Comparison of ENCODE assay signal across 1 cellular context in the genomic region with DNA sequence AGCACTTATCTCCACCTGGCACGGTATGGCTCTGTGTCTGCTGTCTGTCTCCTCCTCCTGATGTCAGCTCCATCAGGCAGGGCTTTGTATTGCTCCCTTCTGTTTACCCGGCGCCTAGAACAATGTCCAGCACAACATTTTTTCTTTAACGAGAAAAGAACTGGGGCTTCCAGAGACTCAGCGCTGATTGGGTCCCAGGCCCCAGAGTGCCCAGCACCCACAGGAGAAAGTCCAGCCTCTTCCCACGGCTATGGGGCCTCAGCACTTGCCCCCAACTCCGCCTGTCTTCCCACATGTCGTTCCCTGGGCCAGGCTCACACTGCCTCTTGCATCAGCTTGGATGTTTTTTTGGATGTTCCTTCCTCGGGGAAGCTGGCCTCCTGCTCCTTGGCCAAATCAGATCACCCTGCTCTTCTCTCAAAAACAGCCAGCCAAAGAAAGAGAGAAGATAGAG.
A peak's percentile ranks its signal among the peaks of the same experiment; 100 is the strongest.
TF ChIP-seq lines count a peak whose summit lies in the region.

No MANE protein-coding gene starts in this region.

TF ChIP-seq in HepG2, 621 proteins besides CTCF, POLR2A, EP300 and RAD21 (continued from another document and continues in another):
- TF ChIP-seq JARID2 (CRISPR knock-in tag; IDR thresholded peaks at IDR 0.05; ENCODE audit: insufficient replicate concordance) (no peak), EZH2 (conservative IDR thresholded peaks at IDR 0.05; ENCODE audit: low read depth, low read length) (no peak), NCOA1 (CRISPR knock-in tag; IDR thresholded peaks at IDR 0.05) (no peak), NPAS2 (CRISPR knock-in tag; IDR thresholded peaks at IDR 0.05; ENCODE audit: borderline replicate concordance) (no peak), KLF9 (CRISPR knock-in tag; IDR thresholded peaks at IDR 0.05; ENCODE audit: low read depth) (no peak), PHF21A (CRISPR knock-in tag; IDR thresholded peaks at IDR 0.05) (peak; percentile 82), ZNF160 (CRISPR knock-in tag; IDR thresholded peaks at IDR 0.05) (no peak), ZNF367 (CRISPR knock-in tag; IDR thresholded peaks at IDR 0.05; ENCODE audit: borderline replicate concordance) (no peak), CBFB (CRISPR knock-in tag; IDR thresholded peaks at IDR 0.05) (no peak), SATB2 (CRISPR knock-in tag; IDR thresholded peaks at IDR 0.05) (no peak), ZNF850 (CRISPR knock-in tag; conservative IDR thresholded peaks at IDR 0.05) (no peak), ZNF790 (CRISPR knock-in tag; IDR thresholded peaks at IDR 0.05; ENCODE audit: borderline replicate concordance) (no peak), ZNF468 (CRISPR knock-in tag; IDR thresholded peaks at IDR 0.05) (no peak), ZNF773 (CRISPR knock-in tag; IDR thresholded peaks at IDR 0.05; ENCODE audit: borderline replicate concordance) (no peak), ZNF644 (CRISPR knock-in tag; IDR thresholded peaks at IDR 0.05; ENCODE audit: low read depth) (0 out of 2 replicates have a peak, but pooled peaks have one; percentile 34), ZNF614 (CRISPR knock-in tag; IDR thresholded peaks at IDR 0.05; ENCODE audit: borderline replicate concordance) (0 out of 2 replicates have a peak, but pooled peaks have one; percentile 31), PLRG1 (conservative IDR thresholded peaks at IDR 0.05) (no peak), KDM4B (CRISPR knock-in tag; IDR thresholded peaks at IDR 0.05) (0 out of 2 replicates have a peak, but pooled peaks have one; percentile 61), CENPX (CRISPR knock-in tag; IDR thresholded peaks at IDR 0.05) (no peak), ZSCAN12 (CRISPR knock-in tag; IDR thresholded peaks at IDR 0.05) (no peak), GTF2F1 (IDR thresholded peaks at IDR 0.05; ENCODE audit: low read length) (no peak), ZNF546 (CRISPR knock-in tag; conservative IDR thresholded peaks at IDR 0.05) (no peak), TAF15 (IDR thresholded peaks at IDR 0.05; ENCODE audit: low read depth, low read length, poor library complexity, severe bottlenecking) (no peak), KLF6 (CRISPR knock-in tag; IDR thresholded peaks at IDR 0.05) (no peak), ZNF746 (CRISPR knock-in tag; IDR thresholded peaks at IDR 0.05) (no peak), GLI4 (CRISPR knock-in tag; IDR thresholded peaks at IDR 0.05; ENCODE audit: borderline replicate concordance) (no peak), KLF15 (CRISPR knock-in tag; IDR thresholded peaks at IDR 0.05; ENCODE audit: borderline replicate concordance) (no peak), SIX1 (CRISPR knock-in tag; IDR thresholded peaks at IDR 0.05; ENCODE audit: borderline replicate concordance) (no peak)
- TF ChIP-seq, protein P1, sequence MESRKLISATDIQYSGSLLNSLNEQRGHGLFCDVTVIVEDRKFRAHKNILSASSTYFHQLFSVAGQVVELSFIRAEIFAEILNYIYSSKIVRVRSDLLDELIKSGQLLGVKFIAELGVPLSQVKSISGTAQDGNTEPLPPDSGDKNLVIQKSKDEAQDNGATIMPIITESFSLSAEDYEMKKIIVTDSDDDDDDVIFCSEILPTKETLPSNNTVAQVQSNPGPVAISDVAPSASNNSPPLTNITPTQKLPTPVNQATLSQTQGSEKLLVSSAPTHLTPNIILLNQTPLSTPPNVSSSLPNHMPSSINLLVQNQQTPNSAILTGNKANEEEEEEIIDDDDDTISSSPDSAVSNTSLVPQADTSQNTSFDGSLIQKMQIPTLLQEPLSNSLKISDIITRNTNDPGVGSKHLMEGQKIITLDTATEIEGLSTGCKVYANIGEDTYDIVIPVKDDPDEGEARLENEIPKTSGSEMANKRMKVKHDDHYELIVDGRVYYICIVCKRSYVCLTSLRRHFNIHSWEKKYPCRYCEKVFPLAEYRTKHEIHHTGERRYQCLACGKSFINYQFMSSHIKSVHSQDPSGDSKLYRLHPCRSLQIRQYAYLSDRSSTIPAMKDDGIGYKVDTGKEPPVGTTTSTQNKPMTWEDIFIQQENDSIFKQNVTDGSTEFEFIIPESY (CRISPR knock-in tag; IDR thresholded peaks at IDR 0.05) = peak; percentile 46; the same call in 1 of the 2 replicates
- TF ChIP-seq, protein P2, sequence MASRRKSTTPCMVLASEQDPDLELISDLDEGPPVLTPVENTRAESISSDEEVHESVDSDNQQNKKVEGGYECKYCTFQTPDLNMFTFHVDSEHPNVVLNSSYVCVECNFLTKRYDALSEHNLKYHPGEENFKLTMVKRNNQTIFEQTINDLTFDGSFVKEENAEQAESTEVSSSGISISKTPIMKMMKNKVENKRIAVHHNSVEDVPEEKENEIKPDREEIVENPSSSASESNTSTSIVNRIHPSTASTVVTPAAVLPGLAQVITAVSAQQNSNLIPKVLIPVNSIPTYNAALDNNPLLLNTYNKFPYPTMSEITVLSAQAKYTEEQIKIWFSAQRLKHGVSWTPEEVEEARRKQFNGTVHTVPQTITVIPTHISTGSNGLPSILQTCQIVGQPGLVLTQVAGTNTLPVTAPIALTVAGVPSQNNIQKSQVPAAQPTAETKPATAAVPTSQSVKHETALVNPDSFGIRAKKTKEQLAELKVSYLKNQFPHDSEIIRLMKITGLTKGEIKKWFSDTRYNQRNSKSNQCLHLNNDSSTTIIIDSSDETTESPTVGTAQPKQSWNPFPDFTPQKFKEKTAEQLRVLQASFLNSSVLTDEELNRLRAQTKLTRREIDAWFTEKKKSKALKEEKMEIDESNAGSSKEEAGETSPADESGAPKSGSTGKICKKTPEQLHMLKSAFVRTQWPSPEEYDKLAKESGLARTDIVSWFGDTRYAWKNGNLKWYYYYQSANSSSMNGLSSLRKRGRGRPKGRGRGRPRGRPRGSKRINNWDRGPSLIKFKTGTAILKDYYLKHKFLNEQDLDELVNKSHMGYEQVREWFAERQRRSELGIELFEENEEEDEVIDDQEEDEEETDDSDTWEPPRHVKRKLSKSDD (CRISPR knock-in tag; IDR thresholded peaks at IDR 0.05; ENCODE audit: low read depth) = no peak
- TF ChIP-seq, protein P3, sequence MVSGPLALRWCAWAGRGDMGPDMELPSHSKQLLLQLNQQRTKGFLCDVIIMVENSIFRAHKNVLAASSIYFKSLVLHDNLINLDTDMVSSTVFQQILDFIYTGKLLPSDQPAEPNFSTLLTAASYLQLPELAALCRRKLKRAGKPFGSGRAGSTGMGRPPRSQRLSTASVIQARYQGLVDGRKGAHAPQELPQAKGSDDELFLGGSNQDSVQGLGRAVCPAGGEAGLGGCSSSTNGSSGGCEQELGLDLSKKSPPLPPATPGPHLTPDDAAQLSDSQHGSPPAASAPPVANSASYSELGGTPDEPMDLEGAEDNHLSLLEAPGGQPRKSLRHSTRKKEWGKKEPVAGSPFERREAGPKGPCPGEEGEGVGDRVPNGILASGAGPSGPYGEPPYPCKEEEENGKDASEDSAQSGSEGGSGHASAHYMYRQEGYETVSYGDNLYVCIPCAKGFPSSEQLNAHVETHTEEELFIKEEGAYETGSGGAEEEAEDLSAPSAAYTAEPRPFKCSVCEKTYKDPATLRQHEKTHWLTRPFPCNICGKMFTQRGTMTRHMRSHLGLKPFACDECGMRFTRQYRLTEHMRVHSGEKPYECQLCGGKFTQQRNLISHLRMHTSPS (CRISPR knock-in tag; IDR thresholded peaks at IDR 0.05; ENCODE audit: low read depth) = no peak
- TF ChIP-seq, protein P4, sequence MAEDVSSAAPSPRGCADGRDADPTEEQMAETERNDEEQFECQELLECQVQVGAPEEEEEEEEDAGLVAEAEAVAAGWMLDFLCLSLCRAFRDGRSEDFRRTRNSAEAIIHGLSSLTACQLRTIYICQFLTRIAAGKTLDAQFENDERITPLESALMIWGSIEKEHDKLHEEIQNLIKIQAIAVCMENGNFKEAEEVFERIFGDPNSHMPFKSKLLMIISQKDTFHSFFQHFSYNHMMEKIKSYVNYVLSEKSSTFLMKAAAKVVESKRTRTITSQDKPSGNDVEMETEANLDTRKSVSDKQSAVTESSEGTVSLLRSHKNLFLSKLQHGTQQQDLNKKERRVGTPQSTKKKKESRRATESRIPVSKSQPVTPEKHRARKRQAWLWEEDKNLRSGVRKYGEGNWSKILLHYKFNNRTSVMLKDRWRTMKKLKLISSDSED (CRISPR knock-in tag; IDR thresholded peaks at IDR 0.05) = no peak
- TF ChIP-seq, protein P5, sequence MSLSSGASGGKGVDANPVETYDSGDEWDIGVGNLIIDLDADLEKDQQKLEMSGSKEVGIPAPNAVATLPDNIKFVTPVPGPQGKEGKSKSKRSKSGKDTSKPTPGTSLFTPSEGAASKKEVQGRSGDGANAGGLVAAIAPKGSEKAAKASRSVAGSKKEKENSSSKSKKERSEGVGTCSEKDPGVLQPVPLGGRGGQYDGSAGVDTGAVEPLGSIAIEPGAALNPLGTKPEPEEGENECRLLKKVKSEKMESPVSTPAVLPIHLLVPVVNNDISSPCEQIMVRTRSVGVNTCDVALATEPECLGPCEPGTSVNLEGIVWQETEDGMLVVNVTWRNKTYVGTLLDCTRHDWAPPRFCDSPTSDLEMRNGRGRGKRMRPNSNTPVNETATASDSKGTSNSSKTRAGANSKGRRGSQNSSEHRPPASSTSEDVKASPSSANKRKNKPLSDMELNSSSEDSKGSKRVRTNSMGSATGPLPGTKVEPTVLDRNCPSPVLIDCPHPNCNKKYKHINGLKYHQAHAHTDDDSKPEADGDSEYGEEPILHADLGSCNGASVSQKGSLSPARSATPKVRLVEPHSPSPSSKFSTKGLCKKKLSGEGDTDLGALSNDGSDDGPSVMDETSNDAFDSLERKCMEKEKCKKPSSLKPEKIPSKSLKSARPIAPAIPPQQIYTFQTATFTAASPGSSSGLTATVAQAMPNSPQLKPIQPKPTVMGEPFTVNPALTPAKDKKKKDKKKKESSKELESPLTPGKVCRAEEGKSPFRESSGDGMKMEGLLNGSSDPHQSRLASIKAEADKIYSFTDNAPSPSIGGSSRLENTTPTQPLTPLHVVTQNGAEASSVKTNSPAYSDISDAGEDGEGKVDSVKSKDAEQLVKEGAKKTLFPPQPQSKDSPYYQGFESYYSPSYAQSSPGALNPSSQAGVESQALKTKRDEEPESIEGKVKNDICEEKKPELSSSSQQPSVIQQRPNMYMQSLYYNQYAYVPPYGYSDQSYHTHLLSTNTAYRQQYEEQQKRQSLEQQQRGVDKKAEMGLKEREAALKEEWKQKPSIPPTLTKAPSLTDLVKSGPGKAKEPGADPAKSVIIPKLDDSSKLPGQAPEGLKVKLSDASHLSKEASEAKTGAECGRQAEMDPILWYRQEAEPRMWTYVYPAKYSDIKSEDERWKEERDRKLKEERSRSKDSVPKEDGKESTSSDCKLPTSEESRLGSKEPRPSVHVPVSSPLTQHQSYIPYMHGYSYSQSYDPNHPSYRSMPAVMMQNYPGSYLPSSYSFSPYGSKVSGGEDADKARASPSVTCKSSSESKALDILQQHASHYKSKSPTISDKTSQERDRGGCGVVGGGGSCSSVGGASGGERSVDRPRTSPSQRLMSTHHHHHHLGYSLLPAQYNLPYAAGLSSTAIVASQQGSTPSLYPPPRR (CRISPR knock-in tag; IDR thresholded peaks at IDR 0.05; ENCODE audit: borderline replicate concordance) = peak; percentile 62; the same call in 1 of the 2 replicates
- TF ChIP-seq, protein P6, sequence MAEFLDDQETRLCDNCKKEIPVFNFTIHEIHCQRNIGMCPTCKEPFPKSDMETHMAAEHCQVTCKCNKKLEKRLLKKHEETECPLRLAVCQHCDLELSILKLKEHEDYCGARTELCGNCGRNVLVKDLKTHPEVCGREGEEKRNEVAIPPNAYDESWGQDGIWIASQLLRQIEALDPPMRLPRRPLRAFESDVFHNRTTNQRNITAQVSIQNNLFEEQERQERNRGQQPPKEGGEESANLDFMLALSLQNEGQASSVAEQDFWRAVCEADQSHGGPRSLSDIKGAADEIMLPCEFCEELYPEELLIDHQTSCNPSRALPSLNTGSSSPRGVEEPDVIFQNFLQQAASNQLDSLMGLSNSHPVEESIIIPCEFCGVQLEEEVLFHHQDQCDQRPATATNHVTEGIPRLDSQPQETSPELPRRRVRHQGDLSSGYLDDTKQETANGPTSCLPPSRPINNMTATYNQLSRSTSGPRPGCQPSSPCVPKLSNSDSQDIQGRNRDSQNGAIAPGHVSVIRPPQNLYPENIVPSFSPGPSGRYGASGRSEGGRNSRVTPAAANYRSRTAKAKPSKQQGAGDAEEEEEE (CRISPR knock-in tag; IDR thresholded peaks at IDR 0.05; ENCODE audit: borderline replicate concordance) = no peak
- TF ChIP-seq, protein P7, sequence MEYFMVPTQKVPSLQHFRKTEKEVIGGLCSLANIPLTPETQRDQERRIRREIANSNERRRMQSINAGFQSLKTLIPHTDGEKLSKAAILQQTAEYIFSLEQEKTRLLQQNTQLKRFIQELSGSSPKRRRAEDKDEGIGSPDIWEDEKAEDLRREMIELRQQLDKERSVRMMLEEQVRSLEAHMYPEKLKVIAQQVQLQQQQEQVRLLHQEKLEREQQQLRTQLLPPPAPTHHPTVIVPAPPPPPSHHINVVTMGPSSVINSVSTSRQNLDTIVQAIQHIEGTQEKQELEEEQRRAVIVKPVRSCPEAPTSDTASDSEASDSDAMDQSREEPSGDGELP (IDR thresholded peaks at IDR 0.05; ENCODE audit: borderline replicate concordance, low read depth) = peak; percentile 35; the same call in 1 of the 2 replicates
- TF ChIP-seq, protein P8, sequence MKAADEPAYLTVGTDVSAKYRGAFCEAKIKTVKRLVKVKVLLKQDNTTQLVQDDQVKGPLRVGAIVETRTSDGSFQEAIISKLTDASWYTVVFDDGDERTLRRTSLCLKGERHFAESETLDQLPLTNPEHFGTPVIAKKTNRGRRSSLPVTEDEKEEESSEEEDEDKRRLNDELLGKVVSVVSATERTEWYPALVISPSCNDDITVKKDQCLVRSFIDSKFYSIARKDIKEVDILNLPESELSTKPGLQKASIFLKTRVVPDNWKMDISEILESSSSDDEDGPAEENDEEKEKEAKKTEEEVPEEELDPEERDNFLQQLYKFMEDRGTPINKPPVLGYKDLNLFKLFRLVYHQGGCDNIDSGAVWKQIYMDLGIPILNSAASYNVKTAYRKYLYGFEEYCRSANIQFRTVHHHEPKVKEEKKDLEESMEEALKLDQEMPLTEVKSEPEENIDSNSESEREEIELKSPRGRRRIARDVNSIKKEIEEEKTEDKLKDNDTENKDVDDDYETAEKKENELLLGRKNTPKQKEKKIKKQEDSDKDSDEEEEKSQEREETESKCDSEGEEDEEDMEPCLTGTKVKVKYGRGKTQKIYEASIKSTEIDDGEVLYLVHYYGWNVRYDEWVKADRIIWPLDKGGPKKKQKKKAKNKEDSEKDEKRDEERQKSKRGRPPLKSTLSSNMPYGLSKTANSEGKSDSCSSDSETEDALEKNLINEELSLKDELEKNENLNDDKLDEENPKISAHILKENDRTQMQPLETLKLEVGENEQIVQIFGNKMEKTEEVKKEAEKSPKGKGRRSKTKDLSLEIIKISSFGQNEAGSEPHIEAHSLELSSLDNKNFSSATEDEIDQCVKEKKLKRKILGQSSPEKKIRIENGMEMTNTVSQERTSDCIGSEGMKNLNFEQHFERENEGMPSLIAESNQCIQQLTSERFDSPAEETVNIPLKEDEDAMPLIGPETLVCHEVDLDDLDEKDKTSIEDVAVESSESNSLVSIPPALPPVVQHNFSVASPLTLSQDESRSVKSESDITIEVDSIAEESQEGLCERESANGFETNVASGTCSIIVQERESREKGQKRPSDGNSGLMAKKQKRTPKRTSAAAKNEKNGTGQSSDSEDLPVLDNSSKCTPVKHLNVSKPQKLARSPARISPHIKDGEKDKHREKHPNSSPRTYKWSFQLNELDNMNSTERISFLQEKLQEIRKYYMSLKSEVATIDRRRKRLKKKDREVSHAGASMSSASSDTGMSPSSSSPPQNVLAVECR (CRISPR knock-in tag; IDR thresholded peaks at IDR 0.05; ENCODE audit: borderline replicate concordance) = peak; percentile 43; the same call in 1 of the 2 replicates
- TF ChIP-seq, protein P9, sequence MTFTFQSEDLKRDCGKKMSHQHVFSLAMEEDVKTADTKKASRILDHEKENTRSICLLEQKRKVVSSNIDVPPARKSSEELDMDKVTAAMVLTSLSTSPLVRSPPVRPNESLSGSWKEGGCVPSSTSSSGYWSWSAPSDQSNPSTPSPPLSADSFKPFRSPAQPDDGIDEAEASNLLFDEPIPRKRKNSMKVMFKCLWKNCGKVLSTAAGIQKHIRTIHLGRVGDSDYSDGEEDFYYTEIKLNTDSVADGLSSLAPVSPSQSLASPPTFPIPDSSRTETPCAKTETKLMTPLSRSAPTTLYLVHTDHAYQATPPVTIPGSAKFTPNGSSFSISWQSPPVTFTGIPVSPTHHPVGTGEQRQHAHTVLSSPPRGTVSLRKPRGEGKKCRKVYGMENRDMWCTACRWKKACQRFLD (CRISPR knock-in tag; IDR thresholded peaks at IDR 0.05; ENCODE audit: borderline replicate concordance) = no peak
